ENCODE assay signal across 6 cellular contexts in the genomic region with DNA sequence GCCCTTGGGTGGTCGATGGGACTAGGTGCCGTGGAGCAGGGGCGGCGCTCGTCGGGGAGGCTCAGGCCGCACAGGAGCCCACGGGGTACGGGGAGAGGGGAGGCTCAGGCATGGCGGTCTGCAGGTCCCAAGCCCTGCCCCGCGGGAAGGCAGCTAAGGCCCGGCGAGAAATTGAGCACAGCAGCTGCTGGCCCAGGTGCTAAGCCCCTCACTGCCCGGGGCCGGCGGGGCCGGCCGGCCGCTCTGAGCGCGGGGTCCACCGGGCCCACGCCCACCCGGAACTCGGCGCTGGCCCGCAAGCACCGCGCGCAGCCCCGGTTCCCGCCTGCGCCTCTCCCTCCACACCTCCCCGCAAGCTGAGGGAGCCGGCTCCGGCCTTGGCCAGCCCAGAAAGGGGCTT. TPM values are rescaled to one million over a fixed set of nuclear protein-coding genes. Genes with fewer than 3 reads are reported as not detected.
"Had no signal": no experiment of that assay in that cellular context is flagged by ENCODE, and none has a peak within 500 bp of the region (broad histone marks: within the 10 kb centered on the region; RNA-seq: fewer than 3 reads in every experiment).

No MANE protein-coding gene starts in this region.

RNA-seq across cellular contexts. Expression of a gene that starts 13.3 kb away (rescaled TPM):
- total RNA-seq: HepG2, HT-29, HT1080, IMR-90 had no signal
- polyA plus RNA-seq: HepG2, IMR-90, K562 had no signal

RNA-seq across cellular contexts. Expression of a gene that starts 24.8 kb away (rescaled TPM):
- total RNA-seq: HepG2, HT-29, HT1080, IMR-90, K562 had no signal
- polyA plus RNA-seq: IgD-negative memory B cell had no signal

RNA-seq across cellular contexts. Expression of a gene that starts 49.6 kb away (rescaled TPM):
- total RNA-seq: IMR-90 had no signal
